In genomic region chr22:42720263-42721044, GRCh38 we compare ENCODE assay signal across 8 cellular contexts. TPM values are rescaled to one million over a fixed set of nuclear protein-coding genes. Genes with fewer than 3 reads are reported as not detected.
DNase-seq lines count a peak whose midpoint lies in the region; ATAC-seq and TF ChIP-seq lines count a peak whose summit lies in the region.

Gene A4GALT (minus strand): TSS chr22:42720870. CDS start chr22:42693951, 26,919 bp downstream.

- POLR2A ChIA-PET in PC-9 (lab: Charles Lee; ENCODE audit: unreplicated experiment) = interaction anchor here (0.6 kb wide), 1 partner anchor 39 kb away, joined by 4 read pairs; no protein-coding TSS in a partner anchor

- H3K9me3 ChIP-seq in PC-9 (ENCODE audit: insufficient read depth, low read depth) (no peaks in the 10 kb centered on the region), endodermal cell (ENCODE audit: control insufficient read depth, low read length) (no peaks in the 10 kb centered on the region), mucosa of stomach (ENCODE audit: control insufficient read depth, low read length) (no peaks in the 10 kb centered on the region)

- H3K9me3 Mint-ChIP-seq in endodermal cell = no peaks in the 10 kb centered on the region

- peaks cover 21% of the 10 kb centered on the region; the same call in 1 of the 2 replicates for H3F3A ChIP-seq in PC-9 (ENCODE audit: insufficient read depth, low read depth)

- H3K36me3 Mint-ChIP-seq in endodermal cell (ENCODE audit: low read depth) = no peaks in the 10 kb centered on the region

- peak within 1 kb of the TSS; percentile 76 for H3K4me2 ChIP-seq in PC-9

- H3K27me3 ChIP-seq in PC-9 (ENCODE audit: insufficient read depth, low read depth) (peaks cover 23% of the 10 kb centered on the region), endodermal cell (ENCODE audit: control insufficient read depth, insufficient read depth, low read length, poor library complexity, severe bottlenecking) (peaks cover 43% of the 10 kb centered on the region), mucosa of stomach (ENCODE audit: control insufficient read depth, insufficient read depth, low read length) (peaks cover 28% of the 10 kb centered on the region)

- in situ Hi-C loops in GM13977 (cut with MboI; ENCODE audit: low pct_unique_long_range_greater_than_20kb, low sequenced_read_pairs, unreplicated experiment) = no loop called here

- no peak for ATAC-seq in GM21723 (IDR thresholded peaks at IDR 0.05; ENCODE audit: unreplicated experiment)
- ATAC-seq in HG02610 (IDR thresholded peaks at IDR 0.05; ENCODE audit: unreplicated experiment) = no peak
- ATAC-seq in HG03097 (IDR thresholded peaks at IDR 0.05; ENCODE audit: low FRiP score, unreplicated experiment) = no peak

- H3K36me3 ChIP-seq in PC-9 (ENCODE audit: low read depth) = no peaks in the 10 kb centered on the region
- no peaks in the 10 kb centered on the region for H3K36me3 ChIP-seq in endodermal cell (ENCODE audit: control insufficient read depth, insufficient read depth, low read length)
- no peaks in the 10 kb centered on the region for H3K36me3 ChIP-seq in mucosa of stomach (ENCODE audit: control insufficient read depth, insufficient read depth, low read length)

- no peaks in the 10 kb centered on the region for H3K79me2 ChIP-seq in PC-9 (ENCODE audit: low read depth)

- H3K27me3 Mint-ChIP-seq in endodermal cell (ENCODE audit: insufficient read depth) = peaks cover 51% of the 10 kb centered on the region

- H3K9me2 ChIP-seq in PC-9 (ENCODE audit: insufficient read depth) = no peaks in the 10 kb centered on the region

- H3K4me1 Mint-ChIP-seq in endodermal cell = peaks cover 20% of the 10 kb centered on the region

- H3K4me3 ChIP-seq in PC-9 (peak within 1 kb of the TSS; percentile 65), endodermal cell (ENCODE audit: low read length) (peak within 1 kb of the TSS; percentile 75), mucosa of stomach (ENCODE audit: low read length) (no peak within 1 kb of the TSS)

- no peaks in the 10 kb centered on the region for H4K20me1 ChIP-seq in PC-9 (ENCODE audit: insufficient read depth)

- H3K27ac Mint-ChIP-seq in endodermal cell = no peak within 1 kb of the TSS

- peak within 1 kb of the TSS; percentile 77 for H2AFZ ChIP-seq in PC-9

- DNase-seq in GM13977 (ENCODE audit: low spot score) (peak; percentile 82), PC-9 (peak in 1 of 2 experiments; percentile 27), endodermal cell (peak; percentile 75), RPMI8226 (no peak)

- 0% methylated on average over 8 to 94 of the region's 104 CpGs for WGBS in endodermal cell (ENCODE audit: insufficient coverage in 1 of 2, insufficient read length in 1 of 2), 2 experiments

- no TSS peak for BruUV-seq in PC-9 (replicated peaks; lab: Mats Ljungman, UMichigan)

- no peak within 1 kb of the TSS for H3K27ac ChIP-seq in PC-9
- H3K27ac ChIP-seq in endodermal cell (ENCODE audit: low read depth, low read length) = no peak within 1 kb of the TSS

- intact Hi-C loops in PC-9 (cut with micrococcal nuclease; ENCODE audit: unreplicated experiment) = no loop called here

- H3K4me1 ChIP-seq in PC-9 (replicated peaks; ENCODE audit: insufficient read depth) (peaks cover 16% of the 10 kb centered on the region), endodermal cell (ENCODE audit: control insufficient read depth, insufficient read depth, low read length) (no peaks in the 10 kb centered on the region), mucosa of stomach (ENCODE audit: control insufficient read depth, insufficient read depth, low read length) (peaks cover 17% of the 10 kb centered on the region)

- TF ChIP-seq CTCF in GM13977 (IDR thresholded peaks at IDR 0.05; ENCODE audit: extremely low read depth, insufficient read depth, missing control alignments) (no peak), PC-9 (conservative IDR thresholded peaks at IDR 0.05) (no peak), endodermal cell (conservative IDR thresholded peaks at IDR 0.05) (no peak)

- H3K9ac ChIP-seq in endodermal cell (ENCODE audit: extremely low read depth, low read length, poor library complexity, severe bottlenecking) (no peak within 1 kb of the TSS), mucosa of stomach (ENCODE audit: low read length) (peak within 1 kb of the TSS; percentile 38)

- H3K4me3 Mint-ChIP-seq in endodermal cell = peak within 1 kb of the TSS; percentile 70

- CTCF ChIA-PET in PC-9 (lab: Charles Lee) = no interaction called here

RNA-seq across cellular contexts. Expression of gene A4GALT, which starts in this region (rescaled TPM):
- total RNA-seq in PC-9 (2021) (17.1 and 19.3 TPM in 2 replicates), endodermal cell (1 to 10 TPM; 5.3 to 7.7 TPM)
- polyA plus RNA-seq in endodermal cell (2013, experiment 1 of 2) = 2.0 TPM
- polyA plus RNA-seq in endodermal cell (2013, experiment 2 of 2) = 1.7 TPM
